In the genomic region with DNA sequence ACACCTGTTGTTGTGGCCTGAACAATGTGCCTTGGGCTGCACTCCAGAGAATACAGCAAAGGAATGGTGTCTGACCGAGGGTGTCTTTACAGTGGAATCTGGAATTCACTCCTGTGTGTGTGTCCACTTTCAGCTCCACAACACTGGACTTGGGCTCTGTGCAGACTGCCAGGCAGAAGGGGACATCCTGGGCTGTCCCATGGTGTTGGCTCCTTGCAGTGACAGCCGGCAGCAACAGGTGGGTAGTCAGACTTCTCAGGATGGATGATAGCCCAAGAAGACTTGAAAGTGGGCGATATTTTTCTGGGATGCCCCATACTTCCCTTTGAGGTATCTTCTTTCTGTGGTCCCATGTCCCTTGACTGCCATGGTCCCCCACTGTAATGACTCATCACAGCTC, we compare ENCODE assay signal across 34 cellular contexts. TPM values are rescaled to one million over a fixed set of nuclear protein-coding genes. Genes with fewer than 3 reads are reported as not detected.
"Had no signal": no experiment of that assay in that cellular context is flagged by ENCODE, and none has a peak within 500 bp of the region (broad histone marks: within the 10 kb centered on the region; RNA-seq: fewer than 3 reads in every experiment).

No MANE protein-coding gene starts in this region.

- ATAC-seq: activated CD8-positive, alpha-beta T cell treated with anti-CD3 and anti-CD28 coated beads for 36 hours; activated naive CD4-positive, alpha-beta T cell treated with anti-CD3 and anti-CD28 coated beads, Interleukin-2, amount 50 U/mL, for 72 hours; activated T-cell treated with anti-CD3 and anti-CD28 coated beads, Interleukin-2, amount 50 U/mL, for 4 hours; activated T-cell treated with anti-CD3 and anti-CD28 coated beads, Interleukin-2, amount 50 U/mL, for 72 hours; activated T-helper 17 cell treated with anti-CD3 and anti-CD28 coated beads, Interleukin-2, amount 50 U/mL, for 72 hours; body of pancreas had no signal

- H3K4me3 ChIP-seq: adrenal gland, body of pancreas, breast epithelium had no signal

- H3K36me3 ChIP-seq: adrenal gland, brain microvascular endothelial cell, breast epithelium had no signal

- H3K27ac ChIP-seq: adrenal gland, body of pancreas, brain microvascular endothelial cell, breast epithelium, VCaP had no signal

- H3K9me3 ChIP-seq: adrenal gland, body of pancreas, breast epithelium had no signal

- H3K4me1 ChIP-seq: body of pancreas, breast epithelium had no signal

- DNase-seq: activated B cell treated with CpG ODN at 0.5 μM for 24 hours; activated CD4-positive, alpha-beta memory T cell treated with anti-CD3 and anti-CD28 coated beads for 36 hours; activated CD4-positive, alpha-beta T cell treated with anti-CD3 and anti-CD28 coated beads for 4 hours; activated CD4-positive, alpha-beta T cell treated with anti-CD3 and anti-CD28 coated beads, Interleukin-2, amount 10 ng/mL, durations not matched to agents 24 days and 14 days; activated CD4-positive, alpha-beta T cell treated with anti-CD3 and anti-CD28 coated beads, Interleukin-2, amount 50 U/mL, for 1 hour; activated CD4-positive, alpha-beta T cell treated with anti-CD3 and anti-CD28 coated beads, Interleukin-2, amount 50 U/mL, for 4 hours; activated CD4-positive, CD25-positive, alpha-beta regulatory T cell treated with anti-CD3 and anti-CD28 coated beads, Interleukin-2, amount 50 U/mL, for 72 hours; activated CD8-positive, alpha-beta memory T cell treated with anti-CD3 and anti-CD28 coated beads, Interleukin-2, amount 50 U/mL, for 4 hours; activated CD8-positive, alpha-beta T cell treated with anti-CD3 and anti-CD28 coated beads for 36 hours; activated effector memory CD4-positive, alpha-beta T cell treated with anti-CD3 and anti-CD28 coated beads, Interleukin-2, amount 50 U/mL, for 16 hours; activated gamma-delta T cell treated with Interleukin-2 at 50 U/mL for 16 hours; activated naive CD4-positive, alpha-beta T cell; activated naive CD4-positive, alpha-beta T cell treated with anti-CD3 and anti-CD28 coated beads for 36 hours; activated naive CD4-positive, alpha-beta T cell treated with anti-CD3 and anti-CD28 coated beads, Interleukin-2, amount 50 U/mL, for 16 hours; activated naive CD8-positive, alpha-beta T cell treated with anti-CD3 and anti-CD28 coated beads for 36 hours; activated T-cell treated with anti-CD3 and anti-CD28 coated beads for 4 hours; activated T-cell treated with anti-CD3 and anti-CD28 coated beads, Interleukin-2, amount 50 U/mL, for 1 hour; activated T-cell treated with anti-CD3 and anti-CD28 coated beads, Interleukin-2, amount 50 U/mL, for 4 hours; activated T-cell treated with anti-CD3 and anti-CD28 coated beads, Interleukin-2, amount 50 U/mL, for 72 hours; adrenal gland; amniotic stem cell; aorta; body of pancreas; brain microvascular endothelial cell; central memory CD4-positive, alpha-beta T cell; T-helper 1 cell; T-helper 2 cell; T-helper 9 cell had no signal

- H3K27me3 ChIP-seq: adrenal gland, body of pancreas, brain microvascular endothelial cell, breast epithelium had no signal

RNA-seq across cellular contexts. Expression of gene GALNT15, which starts 45.3 kb away (rescaled TPM):
- total RNA-seq: activated B cell treated with CpG ODN at 0.5 μM for 24 hours; activated CD4-positive, alpha-beta memory T cell treated with anti-CD3 and anti-CD28 coated beads for 36 hours; activated CD4-positive, alpha-beta T cell treated with anti-CD3 and anti-CD28 coated beads, Interleukin-2, amount 10 ng/mL, durations not matched to agents 24 days and 14 days; activated CD8-positive, alpha-beta memory T cell treated with anti-CD3 and anti-CD28 coated beads for 36 hours; activated CD8-positive, alpha-beta T cell treated with anti-CD3 and anti-CD28 coated beads for 36 hours; activated naive CD4-positive, alpha-beta T cell treated with anti-CD3 and anti-CD28 coated beads for 36 hours; activated naive CD8-positive, alpha-beta T cell treated with anti-CD3 and anti-CD28 coated beads for 36 hours; activated T-cell treated with anti-CD3 and anti-CD28 coated beads, Interleukin-2, amount 50 U/mL, for 4 hours; activated T-helper 1 cell treated with anti-CD3 and anti-CD28 coated beads, Interleukin-12 subunit alpha, Interleukin-12 subunit beta, Interleukin-2, Interleukin-4 antibody, amounts not matched to agents 30 ng/mL and 10 ng/mL and 1 ng/mL, durations not matched to agents 14 hours and 24 hours and 36 hours had no signal
